ENCODE assay signal across 13 cellular contexts in genomic region chr1:145786271-145786670, GRCh38. TPM values are rescaled to one million over a fixed set of nuclear protein-coding genes. Genes with fewer than 3 reads are reported as not detected.
A peak's percentile ranks its signal among the peaks of the same experiment; 100 is the strongest.
DNase-seq lines count a peak whose midpoint lies in the region; ATAC-seq and TF ChIP-seq lines count a peak whose summit lies in the region.
"Had no signal": no experiment of that assay in that cellular context is flagged by ENCODE, and none has a peak within 500 bp of the region (broad histone marks: within the 10 kb centered on the region; RNA-seq: fewer than 3 reads in every experiment).

No MANE protein-coding gene starts in this region.

- no peak overlapping the region for H2BK12ac ChIP-seq in mesenchymal stem cell (ENCODE audit: low read length in 2 of 2)

- H3K27me3 Mint-ChIP-seq in activated naive CD8-positive, alpha-beta T cell = no peaks in the 10 kb centered on the region
- H3K27me3 Mint-ChIP-seq: dendritic cell treated with granulocyte-macrophage colony-stimulating factor and Interleukin-4, amounts not matched to agents 40 ng/mL and 50 ng/mL, for 4 days had no signal

- H3K23ac ChIP-seq in mesenchymal stem cell (ENCODE audit: low read length in 2 of 2) = no peak overlapping the region

- no peak overlapping the region for H3K4ac ChIP-seq in mesenchymal stem cell (ENCODE audit: low read depth in 1 of 2, low read length in 2 of 2)

- TF ChIP-seq CTCF in right atrium auricular region (IDR thresholded peaks at IDR 0.05) (no peak), upper lobe of right lung (IDR thresholded peaks at IDR 0.05) (no peak)

- peaks cover 5% of the 10 kb centered on the region for H3K79me1 ChIP-seq in mesenchymal stem cell (replicated peaks; ENCODE audit: low read length, poor library complexity, severe bottlenecking)

- no peak overlapping the region for H2AK5ac ChIP-seq in mesenchymal stem cell (ENCODE audit: low read length, severe bottlenecking)

- no peak overlapping the region for H3K14ac ChIP-seq in mesenchymal stem cell (ENCODE audit: low read length in 2 of 2)

- intact Hi-C loops in cardiac septum (cut with DNase I) = no loop called here
- intact Hi-C loops in upper lobe of right lung (cut with DNase I) = no loop called here
- intact Hi-C loops in posterior cingulate gyrus (cut with DNase I) = no loop called here

- no peak overlapping the region for H2AFZ ChIP-seq in mesenchymal stem cell (ENCODE audit: low read depth, low read length)

- peak overlapping the region; percentile 51 for H3K4me3 Mint-ChIP-seq in activated naive CD8-positive, alpha-beta T cell
- H3K4me3 Mint-ChIP-seq: dendritic cell treated with granulocyte-macrophage colony-stimulating factor and Interleukin-4, amounts not matched to agents 40 ng/mL and 50 ng/mL, for 4 days had no signal

- no peaks in the 10 kb centered on the region for H3K9me3 ChIP-seq in right atrium auricular region
- no peaks in the 10 kb centered on the region for H3K9me3 ChIP-seq in mesenchymal stem cell (ENCODE audit: control insufficient read depth, low read length)
- H3K9me3 ChIP-seq in upper lobe of right lung = no peaks in the 10 kb centered on the region
- H3K9me3 ChIP-seq: vagina had no signal

- H4K91ac ChIP-seq in mesenchymal stem cell (ENCODE audit: low read length) = no peak overlapping the region

- peaks cover 13% of the 10 kb centered on the region for H3K36me3 Mint-ChIP-seq in activated naive CD8-positive, alpha-beta T cell

- H3K27ac Mint-ChIP-seq in activated naive CD8-positive, alpha-beta T cell = peak overlapping the region; percentile 76
- H3K27ac Mint-ChIP-seq: dendritic cell treated with granulocyte-macrophage colony-stimulating factor and Interleukin-4, amounts not matched to agents 40 ng/mL and 50 ng/mL, for 4 days had no signal

- no CpG with 5 or more reads among the region's 1 CpG for WGBS in mesenchymal stem cell

- H3K18ac ChIP-seq in mesenchymal stem cell (ENCODE audit: low read depth in 1 of 2, low read length in 2 of 2) = no peak overlapping the region

- H3K27me3 ChIP-seq in right atrium auricular region (no peaks in the 10 kb centered on the region), mesenchymal stem cell (ENCODE audit: control insufficient read depth in 1 of 2, insufficient read depth in 1 of 2, low read length in 2 of 2) (no peaks in the 10 kb centered on the region), upper lobe of right lung (no peaks in the 10 kb centered on the region)
- H3K27me3 ChIP-seq: vagina had no signal

- no peak overlapping the region for H2BK15ac ChIP-seq in mesenchymal stem cell (ENCODE audit: low read depth, poor library complexity, severe bottlenecking)

- H3K36me3 ChIP-seq in right atrium auricular region = no peaks in the 10 kb centered on the region
- H3K36me3 ChIP-seq in mesenchymal stem cell (ENCODE audit: control insufficient read depth in 1 of 2, insufficient read depth in 2 of 2, low read depth in 1 of 2, low read length in 2 of 2) = peaks cover 0 to 30% of the 10 kb centered on the region in 2 experiments
- H3K36me3 ChIP-seq in upper lobe of right lung = peaks cover 7% of the 10 kb centered on the region
- H3K36me3 ChIP-seq: vagina had no signal

- no peaks in the 10 kb centered on the region for H3K9me3 Mint-ChIP-seq in activated naive CD8-positive, alpha-beta T cell (ENCODE audit: low read depth)
- H3K9me3 Mint-ChIP-seq: dendritic cell treated with granulocyte-macrophage colony-stimulating factor and Interleukin-4, amounts not matched to agents 40 ng/mL and 50 ng/mL, for 4 days had no signal

- H3K4me1 Mint-ChIP-seq in activated naive CD8-positive, alpha-beta T cell (ENCODE audit: low read depth) = peaks cover 27% of the 10 kb centered on the region

- peak overlapping the region; percentile 34 to 78 for H3K27ac ChIP-seq in right atrium auricular region
- H3K27ac ChIP-seq in mesenchymal stem cell (ENCODE audit: low read length, poor library complexity, severe bottlenecking) = peak overlapping the region; percentile 40
- peak overlapping the region; percentile 51 for H3K27ac ChIP-seq in upper lobe of right lung
- H3K27ac ChIP-seq: vagina had no signal

- no peak overlapping the region for H4K8ac ChIP-seq in mesenchymal stem cell (ENCODE audit: low read length)

- ATAC-seq in upper lobe of right lung (no peak), HG02981 (IDR thresholded peaks at IDR 0.05; ENCODE audit: unreplicated experiment) (no peak)

- H3K4me3 ChIP-seq in right atrium auricular region (no peak overlapping the region), mesenchymal stem cell (ENCODE audit: insufficient read depth in 1 of 2, low read depth in 1 of 2, low read length in 2 of 2) (no peak overlapping the region), upper lobe of right lung (no peak overlapping the region)
- H3K4me3 ChIP-seq: vagina had no signal

- H3K9ac ChIP-seq in mesenchymal stem cell (ENCODE audit: low read length) = no peak overlapping the region

- H2BK120ac ChIP-seq in mesenchymal stem cell (ENCODE audit: low read depth, low read length) = no peak overlapping the region

- DNase-seq in right atrium auricular region (ENCODE audit: low spot score) = no peak
- DNase-seq in cardiac septum (ENCODE audit: low spot score) = no peak
- DNase-seq in mesenchymal stem cell = no peak
- DNase-seq in upper lobe of right lung = no peak
- no peak for DNase-seq in islet precursor cell
- DNase-seq in posterior cingulate gyrus = no peak
- DNase-seq: aorta, midbrain, SHP77 treated with DMSO at 0.1 percent for 48 hours had no signal

- H3K4me2 ChIP-seq in mesenchymal stem cell (ENCODE audit: low read length, poor library complexity, severe bottlenecking) = no peak overlapping the region

- H2BK5ac ChIP-seq in mesenchymal stem cell (ENCODE audit: low read depth, low read length, poor library complexity, severe bottlenecking) = no peak overlapping the region

- H3K4me1 ChIP-seq in right atrium auricular region (peaks cover 0 to 32% of the 10 kb centered on the region in 2 donors), mesenchymal stem cell (ENCODE audit: control insufficient read depth, insufficient read depth, low read depth, low read length) (peaks cover 5% of the 10 kb centered on the region), upper lobe of right lung (peaks cover 9% of the 10 kb centered on the region)

RNA-seq across cellular contexts. Expression of gene RNF115, which starts 37.6 kb away (rescaled TPM):
- total RNA-seq in right atrium auricular region (10 to 100 TPM; 42.8 to 44.6 TPM), cardiac septum (74.5 TPM), upper lobe of right lung (15.8 TPM)
- 11.4 TPM for polyA plus RNA-seq in mesenchymal stem cell (2013, experiment 1 of 2)
- 12.7 TPM for polyA plus RNA-seq in mesenchymal stem cell (2013, experiment 2 of 2)

RNA-seq across cellular contexts. Expression of gene POLR3C, which starts 37.7 kb away (rescaled TPM):
- total RNA-seq in right atrium auricular region = 10 to 100 TPM; 16.0 to 19.5 TPM
- total RNA-seq in cardiac septum = 14.0 TPM
- polyA plus RNA-seq in mesenchymal stem cell (2013, experiment 1 of 2) = 22.4 TPM
- polyA plus RNA-seq in mesenchymal stem cell (2013, experiment 2 of 2) = 22.5 TPM
- total RNA-seq in upper lobe of right lung = 29.1 TPM

RNA-seq across cellular contexts. Expression of gene NUDT17, which starts 59.2 kb away (rescaled TPM):
- total RNA-seq in right atrium auricular region (10 to 100 TPM in 1 of 2 donors, 1 to 10 TPM in 1; 3.2 to 10.5 TPM), cardiac septum (2.7 TPM), upper lobe of right lung (1.8 TPM)
- polyA plus RNA-seq in mesenchymal stem cell (2013, experiment 1 of 2) = 4.0 TPM
- 4.3 TPM for polyA plus RNA-seq in mesenchymal stem cell (2013, experiment 2 of 2)
